Comparison of ENCODE assay signal across 15 cellular contexts in the genomic region with DNA sequence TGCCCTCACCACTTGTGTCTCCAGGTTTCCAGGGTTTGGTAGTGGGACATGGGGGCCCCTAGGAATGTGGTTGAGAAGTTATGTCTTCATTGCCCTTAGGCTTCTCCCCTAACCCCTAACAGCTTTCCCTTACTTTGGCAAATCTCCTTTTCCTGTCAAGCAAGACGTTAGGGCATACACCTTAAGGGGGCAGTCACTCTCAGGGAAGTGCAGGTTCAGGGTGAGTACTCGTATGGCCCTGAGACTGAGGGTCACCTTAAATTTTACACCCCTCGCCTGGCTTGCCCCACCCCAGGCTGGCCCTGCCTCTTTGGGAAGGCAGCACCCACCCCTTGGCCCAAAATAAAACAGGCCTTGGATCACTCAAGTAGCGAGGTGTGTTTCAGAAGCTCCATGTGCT. TPM values are rescaled to one million over a fixed set of nuclear protein-coding genes. Genes with fewer than 3 reads are reported as not detected.
DNase-seq lines count a peak whose midpoint lies in the region; ATAC-seq, FAIRE-seq and TF ChIP-seq lines count a peak whose summit lies in the region.
"Had no signal": no experiment of that assay in that cellular context is flagged by ENCODE, and none has a peak within 500 bp of the region (broad histone marks: within the 10 kb centered on the region; RNA-seq: fewer than 3 reads in every experiment).

No MANE protein-coding gene starts in this region.

- TF ChIP-seq POLR2A in H1 (IDR thresholded peaks at IDR 0.05; ENCODE audit: control extremely low read depth in 1 of 2, low read depth in 2 of 2, low read length in 2 of 2) = no peak

- H3K18ac ChIP-seq in H1 (ENCODE audit: extremely low read depth, low read length) = 0 out of 2 replicates have a peak overlapping the region, but pooled peaks have one; percentile 3

- no peak overlapping the region for H3K56ac ChIP-seq in H1 (replicated peaks; ENCODE audit: insufficient read length, low read depth, low read length)

- H3K9ac ChIP-seq in H1 (replicated peaks in 1 of 4; ENCODE audit: extremely low read depth in 1 of 4, low read depth in 3 of 4, low read length in 3 of 4) = no peak overlapping the region

- no peak overlapping the region for H2BK5ac ChIP-seq in H1 (ENCODE audit: low read depth, low read length)

- peak; percentile 24 to 48 (median 32) for TF ChIP-seq CTCF in H1 (IDR thresholded peaks at IDR 0.05; ENCODE audit: control extremely low read depth in 1 of 3, insufficient read depth in 1 of 3, low read depth in 1 of 3, low read length in 3 of 3)

- no peak overlapping the region for H2BK15ac ChIP-seq in H1 (ENCODE audit: low read length)

- no peak overlapping the region for H2BK12ac ChIP-seq in H1 (ENCODE audit: low read depth, low read length)

- in situ Hi-C loops in ACHN (cut with HindIII; ENCODE audit: low pct_ligation_motif_present, low pct_unique_long_range_greater_than_20kb, low sequenced_read_pairs) = no loop called here

- no peaks in the 10 kb centered on the region for H3K4me1 ChIP-seq in H1 (replicated peaks in 1 of 4; ENCODE audit: control insufficient read depth in 3 of 4, insufficient read depth in 4 of 4, low read length in 3 of 4)

- 56% methylated on average over 4 of the region's 4 CpGs; no CpG with 5 or more reads in 1 of the 2 experiments for WGBS in H1 (ENCODE audit: extremely low coverage in 1 of 2, insufficient coverage in 1 of 2, insufficient read length in 1 of 2, insufficient replicate concordance in 2 of 2, low coverage in 1 of 2, low lambda C conversion rate in 2 of 2, missing lambda C conversion rate in 1 of 2), 2 experiments

- no peak overlapping the region for H2BK20ac ChIP-seq in H1 (ENCODE audit: low read length)

- no peak overlapping the region for H3K14ac ChIP-seq in H1 (ENCODE audit: insufficient read length)

- CTCF ChIA-PET in H1 (lab: Charles Lee; ENCODE audit: partially characterized antibody) = interaction anchor here (1.0 to 27.9 kb wide), 8 partner anchors 8 to 331 kb away, joined by 3 to 530 read pairs (median 5); no protein-coding TSS in a partner anchor

- H3K79me1 ChIP-seq in H1 (ENCODE audit: low read depth, low read length) = no peaks in the 10 kb centered on the region

- TF ChIP-seq RAD21 in H1 (IDR thresholded peaks at IDR 0.05 in 1 of 2, conservative IDR thresholded peaks at IDR 0.05 in 1 of 2; ENCODE audit: low read depth in 2 of 2, low read length in 2 of 2) = peak; percentile 39 to 49

- H3K27me3 ChIP-seq in H7 (ENCODE audit: control insufficient read depth, insufficient read depth, low read length) = no peaks in the 10 kb centered on the region
- no peaks in the 10 kb centered on the region for H3K27me3 ChIP-seq in H1 (replicated peaks in 1 of 4; ENCODE audit: control insufficient read depth in 3 of 4, extremely low read depth in 1 of 4, insufficient read depth in 3 of 4, low read length in 3 of 4)

- no peaks in the 10 kb centered on the region for H3K36me3 ChIP-seq in H7 (replicated peaks; ENCODE audit: control insufficient read depth, insufficient read depth, low read length)
- H3K36me3 ChIP-seq in H1 (ENCODE audit: control insufficient read depth in 2 of 4, insufficient read depth in 4 of 4, low read length in 3 of 4) = no peaks in the 10 kb centered on the region

- intact Hi-C loops in left cardiac atrium (cut with DNase I) = no loop called here

- no peak overlapping the region for H3K23ac ChIP-seq in H1 (ENCODE audit: insufficient read length)

- no peak overlapping the region for H4K5ac ChIP-seq in H1 (ENCODE audit: insufficient read length, low read depth, low read length)

- no peak overlapping the region for H2BK120ac ChIP-seq in H1 (replicated peaks; ENCODE audit: low read depth, low read length)

- no peak overlapping the region for H2AK5ac ChIP-seq in H1 (ENCODE audit: low read depth, low read length)

- H3K79me2 ChIP-seq in H1 (ENCODE audit: control insufficient read depth in 1 of 2, insufficient read depth in 2 of 2, low read length in 2 of 2) = no peaks in the 10 kb centered on the region

- H3K23me2 ChIP-seq in H1 (ENCODE audit: low read depth, low read length) = no peaks in the 10 kb centered on the region

- no peak overlapping the region for H3K4ac ChIP-seq in H1 (replicated peaks; ENCODE audit: insufficient read length, low read depth, low read length)

- no peak overlapping the region for H4K8ac ChIP-seq in H1 (ENCODE audit: extremely low read depth, insufficient read depth, low read length)

- no peak overlapping the region for H4K91ac ChIP-seq in H1 (replicated peaks; ENCODE audit: insufficient read length, low read length)

- no peak for TF ChIP-seq EP300 in H1 (IDR thresholded peaks at IDR 0.05; ENCODE audit: borderline replicate concordance in 1 of 2, low read depth in 2 of 2, low read length in 2 of 2)

- H2AFZ ChIP-seq in H1 (ENCODE audit: low read length) = no peak overlapping the region

- POLR2A ChIA-PET in H1 (lab: Charles Lee; ENCODE audit: partially characterized antibody) = no interaction called here

- H3K4me3 ChIP-seq in H7 (ENCODE audit: insufficient read depth, low read depth, low read length) (no peak overlapping the region), H1 (ENCODE audit: extremely low read depth in 1 of 4, insufficient read depth in 2 of 4, low read depth in 3 of 4, low read length in 4 of 4) (no peak overlapping the region)

- H3K4me2 ChIP-seq in H1 (ENCODE audit: insufficient read depth in 1 of 2, low read depth in 2 of 2, low read length in 2 of 2) = no peak overlapping the region

- no peak for ATAC-seq in left cardiac atrium
- ATAC-seq: HCT116, HepG2 had no signal

- no peaks in the 10 kb centered on the region for H3K9me3 ChIP-seq in H1 (ENCODE audit: insufficient read depth in 2 of 2, low read depth in 1 of 2, low read length in 1 of 2)

- H4K20me1 ChIP-seq in H1 (replicated peaks in 1 of 2; ENCODE audit: control insufficient read depth in 1 of 2, insufficient read depth in 2 of 2, low read length in 2 of 2) = no peaks in the 10 kb centered on the region

- FAIRE-seq in H1 (lab: Jason Lieb, UNC) = no peak
- peak; percentile 80 for FAIRE-seq in urothelium cell line (lab: Jason Lieb, UNC)
- FAIRE-seq: HepG2 had no signal

- peak; percentile 48 for DNase-seq in H7
- no peak for DNase-seq in H1 (ENCODE audit: low read depth in 1 of 2, low spot score in 2 of 2)
- peak; percentile 33 for DNase-seq in iPS-NIHi7 (ENCODE audit: extremely low spot score)
- DNase-seq in urothelium cell line (ENCODE audit: low spot score) = no peak
- no peak for DNase-seq in left cardiac atrium
- DNase-seq in NCI-H82 treated with DMSO at 0.1 percent for 48 hours (lab: John Stamatoyannopoulos, UW; ENCODE audit: unreplicated experiment) = no peak
- DNase-seq in ACHN = no peak
- DNase-seq: AML-193; CD4-positive, alpha-beta memory T cell; DMS79 treated with DMSO at 0.1 percent for 48 hours; GF-D8; HFFc6; KBM-7 had no signal

- H3K27ac ChIP-seq in H1 (ENCODE audit: low read depth, low read length) = no peak overlapping the region

TF ChIP-seq in H1, 55 proteins besides CTCF, POLR2A, EP300 and RAD21:
- TF ChIP-seq RNF2 (IDR thresholded peaks at IDR 0.05; ENCODE audit: borderline replicate concordance, low read depth, low read length, missing control alignments, poor library complexity, severe bottlenecking) = no peak

RNA-seq across cellular contexts. Expression of a gene that starts 33.5 kb away (rescaled TPM):
- 110 and 127 TPM in 2 replicates for total RNA-seq in H7 (2014; rRNA removed; shearing (Covaris generic))
- total RNA-seq in H1 (2021; fragmentation: NEBNext Ultra II Directional; extraction: Animal tissue kit (Norgen Biotek cat#: 25700)) = 55.1 and 61.7 TPM in 2 replicates
- 32.7 and 180 TPM in 2 replicates for polyA plus RNA-seq in H1 (2011; rRNA removed)
- polyA plus RNA-seq in H1 (2011; cell fraction: cytosol; rRNA removed) = 156 TPM
- polyA plus RNA-seq in H1 (2011; cell fraction: nucleus; rRNA removed) = 266 TPM
- polyA plus RNA-seq in H1 (2012, experiment 1 of 2) = 33.6 to 102 TPM (median 37.0 TPM) in 4 replicates
- polyA plus RNA-seq in H1 (2012, experiment 2 of 2) = 4.6 TPM
- 117 TPM for polyA plus RNA-seq in H1 (2013, experiment 1 of 2)
- polyA plus RNA-seq in H1 (2013, experiment 2 of 2) = 128 TPM
- 78.6 and 96.7 TPM in 2 replicates for polyA minus RNA-seq in H1 (2011; rRNA and poly(A)+ RNA removed)
- polyA minus RNA-seq in H1 (2011; cell fraction: cytosol; rRNA and poly(A)+ RNA removed) = 140 TPM
- 74.6 TPM for polyA minus RNA-seq in H1 (2011; cell fraction: nucleus; rRNA and poly(A)+ RNA removed)
- total RNA-seq in left cardiac atrium = 10 to 100 TPM; 45.6 to 51.2 TPM

Comparison
In these comparisons a context has a peak if more than half of its experiments do, and no peak if none do; other contexts are left out.
1. DNase-seq: peak in H7 (single experiment) and iPS-NIHi7 (single experiment); none in H1 (0 of 2), urothelium cell line (single experiment), left cardiac atrium (single experiment), NCI-H82 treated with DMSO at 0.1 percent for 48 hours (single experiment) and ACHN (single experiment).